Comparison of ENCODE assay signal across 1 cellular context in the genomic region with DNA sequence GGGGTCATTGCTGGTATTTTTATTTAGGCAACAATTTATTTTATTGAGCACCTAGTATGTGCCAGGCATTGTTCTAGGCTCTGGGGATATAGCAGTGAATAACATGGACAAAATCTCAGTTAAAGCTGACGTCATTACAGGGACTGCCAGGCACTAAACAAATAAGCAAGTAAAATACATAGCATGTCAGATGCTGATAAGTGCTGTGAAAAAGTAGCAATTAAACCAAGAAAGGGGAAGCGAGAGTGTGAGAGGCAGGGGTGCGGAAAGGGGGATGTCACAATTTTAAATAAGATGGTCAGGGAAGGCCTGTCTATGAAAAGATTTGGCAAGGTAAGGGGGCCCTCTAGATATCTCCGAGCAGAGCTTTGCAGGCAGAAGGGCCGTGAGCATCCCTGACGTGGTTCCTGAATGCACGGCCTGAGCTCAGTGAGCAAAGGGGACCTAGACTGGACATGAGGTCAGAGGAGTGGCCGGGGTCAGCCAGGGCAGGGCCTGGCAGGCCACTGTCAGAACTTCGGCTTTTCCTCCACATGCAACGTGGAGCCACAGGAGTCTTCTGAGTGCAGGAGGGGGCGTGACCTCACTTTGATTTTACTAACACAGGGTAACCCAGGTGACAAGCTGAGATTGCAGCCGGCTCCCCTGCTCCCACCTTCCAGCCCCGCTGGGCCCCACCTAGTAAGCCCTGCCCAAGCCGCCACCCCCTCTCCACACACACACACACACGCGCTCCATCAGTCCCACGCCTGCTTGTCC.
TF ChIP-seq lines count a peak whose summit lies in the region.

No MANE protein-coding gene starts in this region.

TF ChIP-seq in IMR-90, 13 proteins besides CTCF, POLR2A, EP300 and RAD21 (continued from another document):
- TF ChIP-seq NFE2L2 (IDR thresholded peaks at IDR 0.05; ENCODE audit: low read depth, low read length) (no peak), RFX5 (IDR thresholded peaks at IDR 0.05; ENCODE audit: low read depth, low read length) (no peak), MAFK (IDR thresholded peaks at IDR 0.05; ENCODE audit: low read depth, low read length) (no peak), MAZ (IDR thresholded peaks at IDR 0.05; ENCODE audit: borderline replicate concordance, low read depth, low read length) (no peak), CHD1 (IDR thresholded peaks at IDR 0.05; ENCODE audit: low read depth, low read length) (no peak), BHLHE40 (IDR thresholded peaks at IDR 0.05; ENCODE audit: low read depth, low read length) (no peak)
- TF ChIP-seq, protein P1, sequence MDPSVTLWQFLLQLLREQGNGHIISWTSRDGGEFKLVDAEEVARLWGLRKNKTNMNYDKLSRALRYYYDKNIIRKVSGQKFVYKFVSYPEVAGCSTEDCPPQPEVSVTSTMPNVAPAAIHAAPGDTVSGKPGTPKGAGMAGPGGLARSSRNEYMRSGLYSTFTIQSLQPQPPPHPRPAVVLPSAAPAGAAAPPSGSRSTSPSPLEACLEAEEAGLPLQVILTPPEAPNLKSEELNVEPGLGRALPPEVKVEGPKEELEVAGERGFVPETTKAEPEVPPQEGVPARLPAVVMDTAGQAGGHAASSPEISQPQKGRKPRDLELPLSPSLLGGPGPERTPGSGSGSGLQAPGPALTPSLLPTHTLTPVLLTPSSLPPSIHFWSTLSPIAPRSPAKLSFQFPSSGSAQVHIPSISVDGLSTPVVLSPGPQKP (IDR thresholded peaks at IDR 0.05; ENCODE audit: borderline replicate concordance, low read depth, low read length) = no peak
